ENCODE assay signal across 1 cellular context in genomic region chr7:138980575-138981285, GRCh38.
TF ChIP-seq lines count a peak whose summit lies in the region.

No MANE protein-coding gene starts in this region.

TF ChIP-seq in GM12878, 131 proteins besides CTCF, POLR2A, EP300 and RAD21 (continued from another document):
- TF ChIP-seq, protein P1, sequence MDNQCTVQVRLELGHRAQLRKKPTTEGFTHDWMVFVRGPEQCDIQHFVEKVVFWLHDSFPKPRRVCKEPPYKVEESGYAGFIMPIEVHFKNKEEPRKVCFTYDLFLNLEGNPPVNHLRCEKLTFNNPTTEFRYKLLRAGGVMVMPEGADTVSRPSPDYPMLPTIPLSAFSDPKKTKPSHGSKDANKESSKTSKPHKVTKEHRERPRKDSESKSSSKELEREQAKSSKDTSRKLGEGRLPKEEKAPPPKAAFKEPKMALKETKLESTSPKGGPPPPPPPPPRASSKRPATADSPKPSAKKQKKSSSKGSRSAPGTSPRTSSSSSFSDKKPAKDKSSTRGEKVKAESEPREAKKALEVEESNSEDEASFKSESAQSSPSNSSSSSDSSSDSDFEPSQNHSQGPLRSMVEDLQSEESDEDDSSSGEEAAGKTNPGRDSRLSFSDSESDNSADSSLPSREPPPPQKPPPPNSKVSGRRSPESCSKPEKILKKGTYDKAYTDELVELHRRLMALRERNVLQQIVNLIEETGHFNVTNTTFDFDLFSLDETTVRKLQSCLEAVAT (IDR thresholded peaks at IDR 0.05), result no peak
- no peak for TF ChIP-seq NRF1 (conservative IDR thresholded peaks at IDR 0.05; ENCODE audit: low read depth, low read length)
- 0 out of 2 replicates have a peak, but pooled peaks have one; percentile 4 for TF ChIP-seq YY1 (IDR thresholded peaks at IDR 0.05; ENCODE audit: low read depth, low read length)
